ENCODE assay signal across 21 cellular contexts in genomic region chr4:109600431-109600830, GRCh38. TPM values are rescaled to one million over a fixed set of nuclear protein-coding genes. Genes with fewer than 3 reads are reported as not detected.
DNase-seq lines count a peak whose midpoint lies in the region; ATAC-seq, FAIRE-seq and TF ChIP-seq lines count a peak whose summit lies in the region.
"Had no signal": no experiment of that assay in that cellular context is flagged by ENCODE, and none has a peak within 500 bp of the region (broad histone marks: within the 10 kb centered on the region; RNA-seq: fewer than 3 reads in every experiment).

No MANE protein-coding gene starts in this region.

- CTCF ChIA-PET in CD8-positive, alpha-beta T cell (lab: Charles Lee): interaction anchor here (1.8 kb wide), 1 partner anchor 26 kb away, joined by 6 read pairs; no protein-coding TSS in a partner anchor

- H3K9me3 Mint-ChIP-seq in activated naive CD4-positive, alpha-beta T cell treated with anti-CD3 and anti-CD28 coated beads, Interleukin-2, amount 50 U/mL, for 24 hours: peaks cover 6% of the 10 kb centered on the region
- peaks cover 2% of the 10 kb centered on the region for H3K9me3 Mint-ChIP-seq in CD8-positive, alpha-beta T cell
- peaks cover 22% of the 10 kb centered on the region for H3K9me3 Mint-ChIP-seq in activated naive CD8-positive, alpha-beta T cell treated with anti-CD3 and anti-CD28 coated beads for 36 hours
- H3K9me3 Mint-ChIP-seq in naive thymus-derived CD8-positive, alpha-beta T cell: peaks cover 0 to 20% (median 0%) of the 10 kb centered on the region in 9 donors

- no peak overlapping the region for H3K4me3 Mint-ChIP-seq in activated naive CD4-positive, alpha-beta T cell treated with anti-CD3 and anti-CD28 coated beads, Interleukin-2, amount 50 U/mL, for 24 hours
- no peak overlapping the region for H3K4me3 Mint-ChIP-seq in CD8-positive, alpha-beta T cell
- H3K4me3 Mint-ChIP-seq in activated naive CD8-positive, alpha-beta T cell treated with anti-CD3 and anti-CD28 coated beads for 36 hours: no peak overlapping the region
- H3K4me3 Mint-ChIP-seq in naive thymus-derived CD8-positive, alpha-beta T cell: peak overlapping the region in 3 of 10 donors; percentile 9 to 29 (median 14)
- H3K4me3 Mint-ChIP-seq: CD14-positive monocyte; CD8-positive, alpha-beta memory T cell had no signal

- WGBS in heart left ventricle, 4 donors: 91 to 96% (median 93%) methylated on average over 3 of the region's 3 CpGs

- peaks cover 30% of the 10 kb centered on the region for H3K36me3 Mint-ChIP-seq in activated naive CD4-positive, alpha-beta T cell treated with anti-CD3 and anti-CD28 coated beads, Interleukin-2, amount 50 U/mL, for 24 hours
- peaks cover 37% of the 10 kb centered on the region for H3K36me3 Mint-ChIP-seq in CD8-positive, alpha-beta T cell
- H3K36me3 Mint-ChIP-seq in activated naive CD8-positive, alpha-beta T cell treated with anti-CD3 and anti-CD28 coated beads for 36 hours: peaks cover 52% of the 10 kb centered on the region
- peaks cover 4 to 38% (median 31%) of the 10 kb centered on the region in 3 donors for H3K36me3 Mint-ChIP-seq in naive thymus-derived CD8-positive, alpha-beta T cell

- no peaks in the 10 kb centered on the region for H3K9me3 ChIP-seq in CD8-positive, alpha-beta T cell (ENCODE audit: low read length)
- H3K9me3 ChIP-seq in heart left ventricle: peaks cover 0 to 16% (median 0%) of the 10 kb centered on the region in 12 donors
- H3K9me3 ChIP-seq: HAP-1 had no signal

- POLR2A ChIA-PET in CD8-positive, alpha-beta T cell (lab: Charles Lee): interaction anchor here (0.7 kb wide), 1 partner anchor 41 kb away, joined by 3 read pairs; no protein-coding TSS in a partner anchor
- POLR2A ChIA-PET in naive thymus-derived CD8-positive, alpha-beta T cell (lab: Charles Lee): no interaction called here

- intact Hi-C loops in CD8-positive, alpha-beta T cell (cut with DNase I, micrococcal nuclease): no loop called here
- intact Hi-C loops in left cardiac atrium (cut with DNase I) (no loop called here), heart left ventricle (cut with DNase I) (no loop called here)

- peaks cover 28% of the 10 kb centered on the region for H3K4me1 ChIP-seq in CD8-positive, alpha-beta T cell (ENCODE audit: insufficient read depth, low read length)
- H3K4me1 ChIP-seq in heart left ventricle: no peaks in the 10 kb centered on the region
- H3K4me1 ChIP-seq: BLaER1 had no signal

- peaks cover 54% of the 10 kb centered on the region for H3K4me1 Mint-ChIP-seq in activated naive CD4-positive, alpha-beta T cell treated with anti-CD3 and anti-CD28 coated beads, Interleukin-2, amount 50 U/mL, for 24 hours
- H3K4me1 Mint-ChIP-seq in CD8-positive, alpha-beta T cell (ENCODE audit: low read depth): peaks cover 49% of the 10 kb centered on the region
- peaks cover 41% of the 10 kb centered on the region for H3K4me1 Mint-ChIP-seq in activated naive CD8-positive, alpha-beta T cell treated with anti-CD3 and anti-CD28 coated beads for 36 hours
- peaks cover 24 to 60% (median 50%) of the 10 kb centered on the region in 4 donors for H3K4me1 Mint-ChIP-seq in naive thymus-derived CD8-positive, alpha-beta T cell
- H3K4me1 Mint-ChIP-seq: CD14-positive monocyte had no signal

- TF ChIP-seq POLR2A in heart left ventricle (IDR thresholded peaks at IDR 0.05): no peak

- H3K27me3 Mint-ChIP-seq in activated naive CD4-positive, alpha-beta T cell treated with anti-CD3 and anti-CD28 coated beads, Interleukin-2, amount 50 U/mL, for 24 hours: no peaks in the 10 kb centered on the region
- H3K27me3 Mint-ChIP-seq in CD8-positive, alpha-beta T cell (ENCODE audit: low read depth): no peaks in the 10 kb centered on the region
- H3K27me3 Mint-ChIP-seq in activated naive CD8-positive, alpha-beta T cell treated with anti-CD3 and anti-CD28 coated beads for 36 hours: no peaks in the 10 kb centered on the region
- no peaks in the 10 kb centered on the region for H3K27me3 Mint-ChIP-seq in naive thymus-derived CD8-positive, alpha-beta T cell
- H3K27me3 Mint-ChIP-seq: CD8-positive, alpha-beta memory T cell had no signal

- no peak for FAIRE-seq in urothelium cell line (lab: Jason Lieb, UNC)
- FAIRE-seq: GM12878, GM19239 had no signal

- H3K4me3 ChIP-seq in CD8-positive, alpha-beta T cell (ENCODE audit: low read depth, low read length): no peak overlapping the region
- H3K4me3 ChIP-seq in heart left ventricle: no peak overlapping the region
- H3K4me3 ChIP-seq: BLaER1, GM12878, GM23248, HAP-1 had no signal

- no peaks in the 10 kb centered on the region for H3K27me3 ChIP-seq in CD8-positive, alpha-beta T cell (ENCODE audit: insufficient read depth, low read length)
- H3K27me3 ChIP-seq in heart left ventricle: no peaks in the 10 kb centered on the region
- H3K27me3 ChIP-seq: BLaER1 had no signal

- no peak for ATAC-seq in CD8-positive, alpha-beta T cell
- ATAC-seq in naive thymus-derived CD8-positive, alpha-beta T cell: no peak
- ATAC-seq in left cardiac atrium (no peak), heart left ventricle (no peak)
- ATAC-seq: GM12878 had no signal

- DNase-seq in activated naive CD4-positive, alpha-beta T cell (lab: John Stamatoyannopoulos, UW): no peak
- no peak for DNase-seq in CD8-positive, alpha-beta T cell
- no peak for DNase-seq in activated naive CD8-positive, alpha-beta T cell treated with anti-CD3 and anti-CD28 coated beads for 36 hours
- DNase-seq in naive thymus-derived CD8-positive, alpha-beta T cell: no peak
- DNase-seq in left cardiac atrium (no peak), heart left ventricle (no peak), urothelium cell line (ENCODE audit: low spot score) (no peak)
- DNase-seq: 8988T; CD8-positive, alpha-beta memory T cell; COR-L47; DMS 273 treated with DMSO at 0.1 percent for 48 hours; DMS53; DND-41; EL; GM23248 had no signal

- no peak overlapping the region for H3K27ac ChIP-seq in CD8-positive, alpha-beta T cell (ENCODE audit: low read depth, low read length)
- no peak overlapping the region for H3K27ac ChIP-seq in heart left ventricle
- H3K27ac ChIP-seq: BLaER1, GM23248 had no signal

- H3K36me3 ChIP-seq in CD8-positive, alpha-beta T cell (ENCODE audit: insufficient read depth, low read length): no peaks in the 10 kb centered on the region
- no peaks in the 10 kb centered on the region for H3K36me3 ChIP-seq in heart left ventricle
- H3K36me3 ChIP-seq: HAP-1 had no signal

- peak overlapping the region; percentile 82 for H3K27ac Mint-ChIP-seq in activated naive CD4-positive, alpha-beta T cell treated with anti-CD3 and anti-CD28 coated beads, Interleukin-2, amount 50 U/mL, for 24 hours
- H3K27ac Mint-ChIP-seq in CD8-positive, alpha-beta T cell: peak overlapping the region; percentile 87
- H3K27ac Mint-ChIP-seq in activated naive CD8-positive, alpha-beta T cell treated with anti-CD3 and anti-CD28 coated beads for 36 hours: peak overlapping the region; percentile 22
- H3K27ac Mint-ChIP-seq in naive thymus-derived CD8-positive, alpha-beta T cell: peak overlapping the region in 9 of 10 donors; percentile 27 to 88 (median 82)
- H3K27ac Mint-ChIP-seq: CD14-positive monocyte had no signal

- TF ChIP-seq CTCF in CD8-positive, alpha-beta T cell (IDR thresholded peaks at IDR 0.05): no peak
- TF ChIP-seq CTCF in heart left ventricle (IDR thresholded peaks at IDR 0.05): no peak

RNA-seq across cellular contexts. Expression of gene MCUB, which starts 40.4 kb away (rescaled TPM):
- total RNA-seq in CD8-positive, alpha-beta T cell: 10 to 100 TPM; 84.3 to 91.9 TPM
- 10 to 100 TPM; 72.7 to 76.1 TPM for total RNA-seq in activated naive CD8-positive, alpha-beta T cell treated with anti-CD3 and anti-CD28 coated beads for 36 hours
- 100 to 1,000 TPM; 147 to 153 TPM for total RNA-seq in naive thymus-derived CD8-positive, alpha-beta T cell
- polyA plus RNA-seq in naive thymus-derived CD8-positive, alpha-beta T cell: 100 to 1,000 TPM; 160 to 201 (median 197) TPM
- 10 to 100 TPM; 25.9 to 27.7 TPM for total RNA-seq in left cardiac atrium
- total RNA-seq in heart left ventricle: 10 to 100 TPM in 1 of 9 donors, 1 to 10 TPM in 8; 2.6 to 15.1 (median 4.7) TPM
- polyA plus RNA-seq in heart left ventricle: 1 to 10 TPM; 1.6 to 4.3 TPM

Comparison
In these comparisons a context has a peak if more than half of its experiments do, and no peak if none do; other contexts are left out.
1. H3K27ac Mint-ChIP-seq: peak in every context shown above with its lines; median percentile 87 in CD8-positive, alpha-beta T cell; 82 in activated naive CD4-positive, alpha-beta T cell treated with anti-CD3 and anti-CD28 coated beads, Interleukin-2, amount 50 U/mL, for 24 hours; 82 in naive thymus-derived CD8-positive, alpha-beta T cell; 22 in activated naive CD8-positive, alpha-beta T cell treated with anti-CD3 and anti-CD28 coated beads for 36 hours.